25 cellular contexts compared by ENCODE assay signal in genomic region chr9:137812356-137813023, GRCh38.
"Had no signal": no experiment of that assay in that cellular context is flagged by ENCODE, and none has a peak within 500 bp of the region (broad histone marks: within the 10 kb centered on the region; RNA-seq: fewer than 3 reads in every experiment).

No MANE protein-coding gene starts in this region.

- DNase-seq: activated CD4-positive, alpha-beta memory T cell treated with anti-CD3 and anti-CD28 coated beads for 36 hours; activated CD4-positive, alpha-beta T cell treated with anti-CD3 and anti-CD28 coated beads, Interleukin-2, amount 10 ng/mL, durations not matched to agents 24 days and 14 days; activated CD4-positive, CD25-positive, alpha-beta regulatory T cell treated with anti-CD3 and anti-CD28 coated beads, Interleukin-2, amount 50 U/mL, for 72 hours; activated CD8-positive, alpha-beta memory T cell treated with anti-CD3 and anti-CD28 coated beads, Interleukin-2, amount 50 U/mL, for 4 hours; activated gamma-delta T cell treated with Interleukin-2 at 50 U/mL for 16 hours; activated naive CD4-positive, alpha-beta T cell treated with anti-CD3 and anti-CD28 coated beads, Interleukin-2, amount 50 U/mL, for 16 hours; activated T-cell treated with anti-CD3 and anti-CD28 coated beads, Interleukin-2, amount 50 U/mL, for 1 hour; effector memory CD8-positive, alpha-beta T cell; erythroblast; gastrocnemius medialis; glutamatergic neuron; islet precursor cell; left cardiac atrium; naive B cell; psoas muscle; stimulated activated CD4-positive, alpha-beta T cell treated with anti-CD3 and anti-CD28 coated beads, Interleukin-15, amount 100 ng/mL, for 24 hours; stimulated activated CD4-positive, alpha-beta T cell treated with anti-CD3 and anti-CD28 coated beads, Interleukin-2, amount 100 ng/mL, for 24 hours; stimulated activated naive CD4-positive, alpha-beta T cell treated with Interleukin-2 at 50 U/mL for 16 hours; T-helper 2 cell had no signal

- H3K27me3 ChIP-seq: breast epithelium, gastrocnemius medialis, pancreas, right atrium auricular region, tibial nerve had no signal

- ATAC-seq: activated T-helper 17 cell treated with anti-CD3 and anti-CD28 coated beads, Interleukin-2, amount 50 U/mL, for 72 hours; effector memory CD8-positive, alpha-beta T cell; gastrocnemius medialis; left cardiac atrium; pancreas; psoas muscle had no signal

- H3K27ac ChIP-seq: breast epithelium, gastrocnemius medialis, pancreas, psoas muscle, right atrium auricular region, tibial nerve had no signal

- H3K4me3 ChIP-seq: breast epithelium, gastrocnemius medialis, pancreas, psoas muscle, right atrium auricular region, tibial nerve had no signal

- H3K9me3 ChIP-seq: breast epithelium, gastrocnemius medialis, pancreas, psoas muscle, right atrium auricular region, tibial nerve had no signal

- FAIRE-seq: colon, pancreas had no signal

- H3K4me1 ChIP-seq: breast epithelium, gastrocnemius medialis, pancreas, psoas muscle, right atrium auricular region, tibial nerve had no signal
